ENCODE assay signal across 10 cellular contexts in genomic region chr2:220143336-220143735, GRCh38.
A peak's percentile ranks its signal among the peaks of the same experiment; 100 is the strongest.
DNase-seq lines count a peak whose midpoint lies in the region; ATAC-seq and TF ChIP-seq lines count a peak whose summit lies in the region.
"Had no signal": no experiment of that assay in that cellular context is flagged by ENCODE, and none has a peak within 500 bp of the region (broad histone marks: within the 10 kb centered on the region; RNA-seq: fewer than 3 reads in every experiment).

No MANE protein-coding gene starts in this region.

- ATAC-seq in GM23338 (no peak), GM21360 (IDR thresholded peaks at IDR 0.05; ENCODE audit: unreplicated experiment) (no peak), HG03095 (IDR thresholded peaks at IDR 0.05; ENCODE audit: unreplicated experiment) (no peak)

- H3K4me1 ChIP-seq in smooth muscle cell (ENCODE audit: low read depth): peaks cover 7% of the 10 kb centered on the region
- H3K4me1 ChIP-seq in GM23338 (ENCODE audit: insufficient read depth): no peaks in the 10 kb centered on the region
- H3K4me1 ChIP-seq: right atrium auricular region had no signal

- 35% methylated on average over 2 of the region's 2 CpGs for WGBS in smooth muscle cell (ENCODE audit: low lambda C conversion rate)

- H3K4me2 ChIP-seq in smooth muscle cell (no peak overlapping the region), GM23338 (no peak overlapping the region)

- TF ChIP-seq CTCF in RWPE1 (conservative IDR thresholded peaks at IDR 0.05; ENCODE audit: low read depth) (no peak), fibroblast of mammary gland (conservative IDR thresholded peaks at IDR 0.05; ENCODE audit: control insufficient read depth, insufficient read depth, low read depth, low read length) (no peak), smooth muscle cell (IDR thresholded peaks at IDR 0.05; ENCODE audit: borderline replicate concordance, insufficient read depth, poor library complexity, severe bottlenecking) (no peak), GM23338 (conservative IDR thresholded peaks at IDR 0.05; ENCODE audit: low read depth in 2 of 2) (no peak)

- POLR2A ChIA-PET in RWPE1 (lab: Yijun Ruan, JAX; ENCODE audit: low non-redundant PET): no interaction called here

- H4K20me1 ChIP-seq in smooth muscle cell (ENCODE audit: low read depth): no peaks in the 10 kb centered on the region
- no peaks in the 10 kb centered on the region for H4K20me1 ChIP-seq in GM23338 (replicated peaks; ENCODE audit: insufficient read depth)

- H3K9me3 ChIP-seq in smooth muscle cell (replicated peaks; ENCODE audit: low read depth): no peaks in the 10 kb centered on the region
- H3K9me3 ChIP-seq: right atrium auricular region had no signal

- peaks cover 3% of the 10 kb centered on the region; the same call in 1 of the 3 replicates for H3K9me3 Mint-ChIP-seq in GM23338

- H3K4me3 Mint-ChIP-seq in GM23338: no peak overlapping the region

- H3K27me3 ChIP-seq in smooth muscle cell (ENCODE audit: low read depth): no peaks in the 10 kb centered on the region
- no peaks in the 10 kb centered on the region for H3K27me3 ChIP-seq in GM23338 (ENCODE audit: insufficient read depth)
- H3K27me3 ChIP-seq: right atrium auricular region had no signal

- DNase-seq in H4 (ENCODE audit: low spot score) (peak; percentile 67), RWPE1 (ENCODE audit: low spot score) (peak; percentile 54), fibroblast of mammary gland (ENCODE audit: low read depth) (peak; percentile 85), smooth muscle cell (lab: John Stamatoyannopoulos, UW; ENCODE audit: unreplicated experiment) (no peak), GM23338 (ENCODE audit: low spot score) (no peak)
- DNase-seq: NCI-H1092, NCI-H510A had no signal

- H3K36me3 ChIP-seq in smooth muscle cell (ENCODE audit: low read depth): no peaks in the 10 kb centered on the region
- H3K36me3 ChIP-seq in GM23338 (ENCODE audit: insufficient read depth): no peaks in the 10 kb centered on the region
- H3K36me3 ChIP-seq: right atrium auricular region had no signal

- H3K4me1 Mint-ChIP-seq in GM23338: no peaks in the 10 kb centered on the region

- H3F3A ChIP-seq in smooth muscle cell (ENCODE audit: low read depth) (no peaks in the 10 kb centered on the region), GM23338 (replicated peaks; ENCODE audit: low read depth) (no peaks in the 10 kb centered on the region)

- no peaks in the 10 kb centered on the region for H3K79me2 ChIP-seq in smooth muscle cell (ENCODE audit: low read depth)
- H3K79me2 ChIP-seq in GM23338 (replicated peaks; ENCODE audit: insufficient read depth): no peaks in the 10 kb centered on the region

- no peaks in the 10 kb centered on the region for H3K36me3 Mint-ChIP-seq in GM23338 (ENCODE audit: low read depth)

- no peak overlapping the region for H3K9ac ChIP-seq in smooth muscle cell (ENCODE audit: low read depth)

- H3K27ac ChIP-seq in RWPE1 (peak overlapping the region; percentile 77), smooth muscle cell (ENCODE audit: low read depth) (peak overlapping the region; percentile 67), GM23338 (ENCODE audit: low read depth) (no peak overlapping the region)
- H3K27ac ChIP-seq: right atrium auricular region had no signal

- CTCF ChIA-PET in RWPE1 (lab: Yijun Ruan, JAX): interaction anchor here (0.6 kb wide), 1 partner anchor 468 kb away, joined by 3 read pairs; no protein-coding TSS in a partner anchor

- no peak overlapping the region for H3K4me3 ChIP-seq in fibroblast of mammary gland (ENCODE audit: control insufficient read depth, low read depth, low read length)
- no peak overlapping the region for H3K4me3 ChIP-seq in smooth muscle cell
- H3K4me3 ChIP-seq in GM23338: no peak overlapping the region
- H3K4me3 ChIP-seq: right atrium auricular region had no signal

- H3K27ac Mint-ChIP-seq in GM23338: no peak overlapping the region

- H3K27me3 Mint-ChIP-seq in GM23338 (ENCODE audit: insufficient read depth, low read depth, poor library complexity): peaks cover 3% of the 10 kb centered on the region

- H2AFZ ChIP-seq in smooth muscle cell (ENCODE audit: low read depth): no peak overlapping the region
- no peak overlapping the region for H2AFZ ChIP-seq in GM23338

- H3K9me2 ChIP-seq in GM23338 (ENCODE audit: insufficient read depth): no peaks in the 10 kb centered on the region; the same call in 1 of the 2 replicates

TF ChIP-seq in GM23338, 12 proteins besides CTCF, POLR2A, EP300 and RAD21 (continues in another document):
- TF ChIP-seq ZNF462 (CRISPR knock-in tag; IDR thresholded peaks at IDR 0.05) (no peak), ZNF114 (CRISPR knock-in tag; IDR thresholded peaks at IDR 0.05) (no peak), STAT1 (IDR thresholded peaks at IDR 0.05; ENCODE audit: unreplicated experiment) (no peak), POLR2AphosphoS5 (IDR thresholded peaks at IDR 0.05; ENCODE audit: low read depth) (no peak), JUNB (IDR thresholded peaks at IDR 0.05; ENCODE audit: unreplicated experiment) (no peak), NANOG (IDR thresholded peaks at IDR 0.05; ENCODE audit: borderline replicate concordance) (no peak), CREB1 (CRISPR knock-in tag; IDR thresholded peaks at IDR 0.05; ENCODE audit: low read depth) (no peak), EZH2 (IDR thresholded peaks at IDR 0.05; ENCODE audit: low read depth, unreplicated experiment) (no peak)
- TF ChIP-seq, protein P1, sequence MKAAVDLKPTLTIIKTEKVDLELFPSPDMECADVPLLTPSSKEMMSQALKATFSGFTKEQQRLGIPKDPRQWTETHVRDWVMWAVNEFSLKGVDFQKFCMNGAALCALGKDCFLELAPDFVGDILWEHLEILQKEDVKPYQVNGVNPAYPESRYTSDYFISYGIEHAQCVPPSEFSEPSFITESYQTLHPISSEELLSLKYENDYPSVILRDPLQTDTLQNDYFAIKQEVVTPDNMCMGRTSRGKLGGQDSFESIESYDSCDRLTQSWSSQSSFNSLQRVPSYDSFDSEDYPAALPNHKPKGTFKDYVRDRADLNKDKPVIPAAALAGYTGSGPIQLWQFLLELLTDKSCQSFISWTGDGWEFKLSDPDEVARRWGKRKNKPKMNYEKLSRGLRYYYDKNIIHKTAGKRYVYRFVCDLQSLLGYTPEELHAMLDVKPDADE (IDR thresholded peaks at IDR 0.05): no peak

Comparison
In these comparisons a context has a peak if more than half of its experiments do, and no peak if none do; other contexts are left out.
1. DNase-seq: peak in H4 (single experiment), RWPE1 (single experiment) and fibroblast of mammary gland (single experiment); none in smooth muscle cell (single experiment) and GM23338 (single experiment).